24 cellular contexts compared by ENCODE assay signal in genomic region chr16:87238371-87238715, GRCh38.
"Had no signal": no experiment of that assay in that cellular context is flagged by ENCODE, and none has a peak within 500 bp of the region (broad histone marks: within the 10 kb centered on the region; RNA-seq: fewer than 3 reads in every experiment).

No MANE protein-coding gene starts in this region.

- H3K4me3 Mint-ChIP-seq: activated CD4-positive, alpha-beta memory T cell treated with anti-CD3 and anti-CD28 coated beads, Interleukin-2, amount 10 ng/mL, durations not matched to agents 7 days and 5 days; activated CD4-positive, alpha-beta T cell treated with anti-CD3 and anti-CD28 coated beads for 36 hours; activated naive CD4-positive, alpha-beta T cell treated with anti-CD3 and anti-CD28 coated beads, Interleukin-2, amount 10 ng/mL, durations not matched to agents 7 days and 5 days; activated naive CD8-positive, alpha-beta T cell treated with anti-CD3 and anti-CD28 coated beads for 36 hours; activated T-helper 17 cell treated with anti-CD3 and anti-CD28 coated beads, Interleukin-2, amount 50 U/mL, for 72 hours had no signal

- H3K36me3 ChIP-seq: brain microvascular endothelial cell, cardiac muscle cell, Peyer's patch had no signal

- H3K27ac ChIP-seq: brain microvascular endothelial cell, cardiac muscle cell had no signal

- H3K4me3 ChIP-seq: cardiac muscle cell, Peyer's patch had no signal

- H3K4me1 Mint-ChIP-seq: activated T-helper 17 cell treated with anti-CD3 and anti-CD28 coated beads, Interleukin-2, amount 50 U/mL, for 72 hours had no signal

- H3K27me3 ChIP-seq: brain microvascular endothelial cell, cardiac muscle cell, Peyer's patch had no signal

- H3K27ac Mint-ChIP-seq: activated CD4-positive, alpha-beta memory T cell treated with anti-CD3 and anti-CD28 coated beads, Interleukin-2, amount 10 ng/mL, durations not matched to agents 7 days and 5 days; activated CD4-positive, alpha-beta T cell treated with anti-CD3 and anti-CD28 coated beads for 36 hours; activated naive CD4-positive, alpha-beta T cell treated with anti-CD3 and anti-CD28 coated beads, Interleukin-2, amount 10 ng/mL, durations not matched to agents 7 days and 5 days; activated naive CD8-positive, alpha-beta T cell treated with anti-CD3 and anti-CD28 coated beads for 36 hours; activated T-helper 17 cell treated with anti-CD3 and anti-CD28 coated beads, Interleukin-2, amount 50 U/mL, for 72 hours had no signal

- H3K9me3 ChIP-seq: Peyer's patch had no signal

- FAIRE-seq: TTC549 had no signal

- ATAC-seq: activated CD4-positive, alpha-beta T cell treated with anti-CD3 and anti-CD28 coated beads for 36 hours; activated T-helper 17 cell treated with anti-CD3 and anti-CD28 coated beads, Interleukin-2, amount 50 U/mL, for 72 hours had no signal

- H3K36me3 Mint-ChIP-seq: activated naive CD4-positive, alpha-beta T cell treated with anti-CD3 and anti-CD28 coated beads, Interleukin-2, amount 10 ng/mL, durations not matched to agents 7 days and 5 days; activated naive CD8-positive, alpha-beta T cell treated with anti-CD3 and anti-CD28 coated beads for 36 hours had no signal

- H3K9me3 Mint-ChIP-seq: activated CD4-positive, alpha-beta memory T cell treated with anti-CD3 and anti-CD28 coated beads, Interleukin-2, amount 10 ng/mL, durations not matched to agents 7 days and 5 days; activated naive CD4-positive, alpha-beta T cell treated with anti-CD3 and anti-CD28 coated beads, Interleukin-2, amount 10 ng/mL, durations not matched to agents 7 days and 5 days; activated naive CD8-positive, alpha-beta T cell treated with anti-CD3 and anti-CD28 coated beads for 36 hours; activated T-helper 17 cell treated with anti-CD3 and anti-CD28 coated beads, Interleukin-2, amount 50 U/mL, for 72 hours had no signal

- DNase-seq: activated CD4-positive, alpha-beta memory T cell treated with anti-CD3 and anti-CD28 coated beads, Interleukin-2, amount 10 ng/mL, durations not matched to agents 7 days and 5 days; activated CD4-positive, alpha-beta T cell treated with anti-CD3 and anti-CD28 coated beads for 36 hours; activated CD4-positive, alpha-beta T cell treated with anti-CD3 and anti-CD28 coated beads, Interleukin-2, amount 50 U/mL, for 1 hour; activated CD4-positive, CD25-positive, alpha-beta regulatory T cell; activated gamma-delta T cell treated with Interleukin-2 at 50 U/mL for 16 hours; activated naive CD4-positive, alpha-beta T cell treated with anti-CD3 and anti-CD28 coated beads, Interleukin-2, amount 10 ng/mL, durations not matched to agents 7 days and 5 days; activated naive CD8-positive, alpha-beta T cell treated with anti-CD3 and anti-CD28 coated beads for 36 hours; activated T-cell treated with anti-CD3 and anti-CD28 coated beads for 4 hours; activated T-cell treated with anti-CD3 and anti-CD28 coated beads, Interleukin-2, amount 50 U/mL, for 48 hours; brain microvascular endothelial cell; Karpas-422; NCI-H1105 treated with DMSO at 0.1 percent for 48 hours; NCI-H1436 treated with DMSO at 0.1 percent for 48 hours; NCI-H187; NCI-H2081; NCI-H510A treated with DMSO at 0.1 percent for 48 hours; NCI-H748 treated with DMSO at 0.1 percent for 48 hours; SIG-M5; T-helper 2 cell; T1000 had no signal
